25 cellular contexts compared by ENCODE assay signal in the genomic region with DNA sequence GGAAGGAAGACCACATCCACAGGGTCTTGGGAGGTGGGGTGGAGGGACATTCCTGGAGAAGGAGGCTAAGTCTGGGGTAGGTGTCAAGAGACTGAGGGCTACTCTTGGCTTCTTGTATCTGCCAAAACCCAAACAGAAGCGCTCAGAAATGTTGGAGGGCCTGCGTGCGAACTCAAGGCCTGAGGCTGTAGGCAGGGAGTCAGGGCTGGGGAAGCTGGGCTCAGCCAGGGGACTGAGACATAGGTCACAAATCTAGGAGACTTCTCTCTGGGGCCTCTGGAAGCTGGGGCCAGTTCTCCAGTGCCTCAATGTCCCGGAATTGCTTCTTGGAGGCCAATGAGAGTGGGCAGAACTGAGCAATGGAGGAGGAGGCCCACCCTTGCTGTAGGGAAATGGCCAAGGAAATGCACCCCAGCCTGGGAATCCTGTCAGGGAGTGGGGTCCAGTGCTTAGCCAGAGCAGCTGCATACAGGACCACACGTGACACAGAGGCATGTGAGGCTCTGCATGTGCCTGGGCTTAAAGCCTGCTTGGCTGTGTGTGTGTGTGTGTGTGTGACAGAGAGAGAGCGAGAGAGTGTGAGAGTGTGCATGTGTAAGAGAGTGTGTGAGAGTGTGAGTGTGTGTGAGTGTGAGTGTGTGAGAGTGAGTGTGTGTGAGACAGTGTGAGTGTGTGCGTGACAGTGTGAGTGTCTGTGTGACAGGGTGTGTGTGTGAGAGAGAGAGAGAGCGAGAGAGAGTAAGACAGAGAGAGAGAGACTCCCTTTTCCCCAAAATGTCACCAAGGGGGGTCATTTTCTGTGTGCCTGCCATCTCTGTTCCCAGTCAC.
"Had no signal": no experiment of that assay in that cellular context is flagged by ENCODE, and none has a peak within 500 bp of the region (broad histone marks: within the 10 kb centered on the region; RNA-seq: fewer than 3 reads in every experiment).

No MANE protein-coding gene starts in this region.

- H3K36me3 ChIP-seq: cardiac muscle cell, tibial nerve, uterus had no signal

- H3K9me3 ChIP-seq: psoas muscle, tibial nerve, uterus had no signal

- H3K27me3 ChIP-seq: uterus had no signal

- H3K36me3 Mint-ChIP-seq: activated naive CD4-positive, alpha-beta T cell treated with anti-CD3 and anti-CD28 coated beads, Interleukin-2, amount 10 ng/mL, durations not matched to agents 7 days and 5 days; stimulated activated effector memory CD8-positive, alpha-beta T cell treated with anti-CD3 and anti-CD28 coated beads, Interleukin-12 subunit alpha, Interleukin-12 subunit beta, amount 100 ng/mL, for 72 hours; WTC11 had no signal

- H3K4me3 ChIP-seq: cardiac muscle cell, psoas muscle, skin epidermis, tibial nerve, uterus had no signal

- H3K27ac Mint-ChIP-seq: activated naive CD4-positive, alpha-beta T cell treated with anti-CD3 and anti-CD28 coated beads, Interleukin-2, amount 10 ng/mL, durations not matched to agents 7 days and 5 days; dendritic cell treated with granulocyte-macrophage colony-stimulating factor and Interleukin-4, amounts not matched to agents 40 ng/mL and 50 ng/mL, for 4 days; stimulated activated effector memory CD8-positive, alpha-beta T cell treated with anti-CD3 and anti-CD28 coated beads, Interleukin-12 subunit alpha, Interleukin-12 subunit beta, amount 100 ng/mL, for 72 hours; WTC11 had no signal

- ATAC-seq: activated T-cell treated with anti-CD3 and anti-CD28 coated beads, Interleukin-2, amount 50 U/mL, for 4 hours; esophagus mucosa; left lobe of liver; psoas muscle; right cardiac atrium; stimulated activated effector memory CD8-positive, alpha-beta T cell treated with anti-CD3 and anti-CD28 coated beads, Interleukin-12 subunit alpha, Interleukin-12 subunit beta, amount 100 ng/mL, for 72 hours; stimulated activated naive CD8-positive, alpha-beta T cell treated with anti-CD3 and anti-CD28 coated beads, Interleukin-15, amount 100 ng/mL, for 72 hours had no signal

- H3K4me1 ChIP-seq: psoas muscle, tibial nerve, uterus had no signal

- DNase-seq: activated CD4-positive, alpha-beta T cell treated with anti-CD3 and anti-CD28 coated beads, Interleukin-2, amount 50 U/mL, for 4 hours; activated CD8-positive, alpha-beta memory T cell treated with anti-CD3 and anti-CD28 coated beads for 24 hours; activated CD8-positive, alpha-beta memory T cell treated with anti-CD3 and anti-CD28 coated beads, Interleukin-2, amount 50 U/mL, for 4 hours; activated naive CD4-positive, alpha-beta T cell treated with anti-CD3 and anti-CD28 coated beads, Interleukin-2, amount 10 ng/mL, durations not matched to agents 7 days and 5 days; activated T-cell treated with anti-CD3 and anti-CD28 coated beads, Interleukin-2, amount 50 U/mL, for 4 hours; amygdala; effector CD8-positive, alpha-beta T cell; foreskin melanocyte; kidney; mammary epithelial cell; nephron progenitor cell; right cardiac atrium; stimulated activated CD4-positive, alpha-beta T cell treated with anti-CD3 and anti-CD28 coated beads, Interleukin-2, amount 100 ng/mL, for 24 hours; stimulated activated naive CD8-positive, alpha-beta T cell treated with anti-CD3 and anti-CD28 coated beads, Interleukin-15, amount 100 ng/mL, for 72 hours; T1000 had no signal

- H3K4me1 Mint-ChIP-seq: activated naive CD4-positive, alpha-beta T cell treated with anti-CD3 and anti-CD28 coated beads, Interleukin-2, amount 10 ng/mL, durations not matched to agents 7 days and 5 days; stimulated activated effector memory CD8-positive, alpha-beta T cell treated with anti-CD3 and anti-CD28 coated beads, Interleukin-12 subunit alpha, Interleukin-12 subunit beta, amount 100 ng/mL, for 72 hours; stimulated activated naive CD8-positive, alpha-beta T cell treated with anti-CD3 and anti-CD28 coated beads, Interleukin-15, amount 100 ng/mL, for 72 hours had no signal

- H3K27ac ChIP-seq: cardiac muscle cell, psoas muscle, skin epidermis, tibial nerve, uterus had no signal

- H3K9me3 Mint-ChIP-seq: activated naive CD4-positive, alpha-beta T cell treated with anti-CD3 and anti-CD28 coated beads, Interleukin-2, amount 10 ng/mL, durations not matched to agents 7 days and 5 days; activated T-cell treated with anti-CD3 and anti-CD28 coated beads, Interleukin-2, amount 50 U/mL, for 4 hours; dendritic cell treated with granulocyte-macrophage colony-stimulating factor and Interleukin-4, amounts not matched to agents 40 ng/mL and 50 ng/mL, for 4 days; nephron progenitor cell; stimulated activated effector memory CD8-positive, alpha-beta T cell treated with anti-CD3 and anti-CD28 coated beads, Interleukin-12 subunit alpha, Interleukin-12 subunit beta, amount 100 ng/mL, for 72 hours; stimulated activated naive CD8-positive, alpha-beta T cell treated with anti-CD3 and anti-CD28 coated beads, Interleukin-15, amount 100 ng/mL, for 72 hours; WTC11 had no signal

- H3K4me3 Mint-ChIP-seq: activated naive CD4-positive, alpha-beta T cell treated with anti-CD3 and anti-CD28 coated beads, Interleukin-2, amount 10 ng/mL, durations not matched to agents 7 days and 5 days; activated T-cell treated with anti-CD3 and anti-CD28 coated beads, Interleukin-2, amount 50 U/mL, for 4 hours; dendritic cell treated with granulocyte-macrophage colony-stimulating factor and Interleukin-4, amounts not matched to agents 40 ng/mL and 50 ng/mL, for 4 days; nephron progenitor cell; stimulated activated effector memory CD8-positive, alpha-beta T cell treated with anti-CD3 and anti-CD28 coated beads, Interleukin-12 subunit alpha, Interleukin-12 subunit beta, amount 100 ng/mL, for 72 hours; stimulated activated naive CD8-positive, alpha-beta T cell treated with anti-CD3 and anti-CD28 coated beads, Interleukin-15, amount 100 ng/mL, for 72 hours; WTC11 had no signal
